22 cellular contexts compared by ENCODE assay signal in the genomic region with DNA sequence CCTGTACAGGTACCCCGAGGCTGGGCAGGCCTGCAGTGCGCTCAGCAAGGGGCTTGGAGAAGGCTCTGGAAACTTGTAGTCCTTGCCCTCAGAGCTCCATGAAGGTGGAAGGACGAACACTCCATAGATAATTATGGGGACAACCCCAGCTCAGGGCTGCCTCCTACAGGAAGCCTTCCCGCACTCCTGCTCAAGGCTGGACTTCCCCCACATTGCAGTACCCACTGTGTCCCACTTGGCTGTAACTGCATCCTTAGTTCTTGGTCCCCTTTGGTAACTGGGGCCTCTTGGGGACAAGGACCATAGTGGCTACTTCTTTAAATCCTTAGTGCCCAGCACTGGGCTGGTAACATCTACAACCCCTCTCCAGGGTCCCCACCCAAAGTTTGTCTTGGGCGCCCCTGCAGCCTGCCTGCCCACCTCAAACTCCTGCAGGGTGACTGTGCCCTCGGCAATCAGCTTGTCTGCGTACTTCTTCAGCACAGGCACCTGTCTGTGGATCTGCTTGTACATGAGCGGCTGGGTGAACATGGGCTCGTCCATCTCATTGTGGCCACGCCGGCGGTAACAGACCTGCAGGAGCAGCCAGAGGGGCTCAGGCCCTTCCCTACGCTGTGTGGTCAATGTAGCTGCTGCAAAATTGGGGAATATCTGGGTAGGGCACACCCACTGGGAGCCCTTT. TPM values are rescaled to one million over a fixed set of nuclear protein-coding genes. Genes with fewer than 3 reads are reported as not detected.
A peak's percentile ranks its signal among the peaks of the same experiment; 100 is the strongest.
DNase-seq lines count a peak whose midpoint lies in the region; ATAC-seq and TF ChIP-seq lines count a peak whose summit lies in the region.
"Had no signal": no experiment of that assay in that cellular context is flagged by ENCODE, and none has a peak within 500 bp of the region (broad histone marks: within the 10 kb centered on the region; RNA-seq: fewer than 3 reads in every experiment).

No MANE protein-coding gene starts in this region.

- no peak for ATAC-seq in HG02885 (IDR thresholded peaks at IDR 0.05; ENCODE audit: poor library complexity, unreplicated experiment)
- ATAC-seq: activated CD8-positive, alpha-beta T cell treated with anti-CD3 and anti-CD28 coated beads for 36 hours; GM12878 had no signal

- in situ Hi-C loops in SK-MEL-5 (cut with HindIII; ENCODE audit: low pct_unique_long_range_greater_than_20kb, low sequenced_read_pairs): no loop called here

- peak; percentile 29 for TF ChIP-seq CTCF in GM12864 (IDR thresholded peaks at IDR 0.05; ENCODE audit: low read depth, low read length, missing control alignments)

- H3K4me3 ChIP-seq in GM12864 (ENCODE audit: low read depth, low read length): no peak overlapping the region
- H3K4me3 ChIP-seq: GM12878, sigmoid colon, SK-N-MC had no signal

- DNase-seq in AG20443 (ENCODE audit: low spot score): peak; percentile 4
- DNase-seq in GM12864 (ENCODE audit: low read depth): no peak
- peak; percentile 7 for DNase-seq in SK-MEL-5 (ENCODE audit: low read depth, low spot score)
- peak; percentile 57 for DNase-seq in iPS-NIHi7 (ENCODE audit: extremely low spot score)
- DNase-seq in nucleus accumbens (lab: John Stamatoyannopoulos, UW): no peak
- no peak for DNase-seq in SIG-M5 (lab: John Stamatoyannopoulos, UW)
- DNase-seq in T-helper 2 cell: no peak
- DNase-seq: activated CD8-positive, alpha-beta T cell treated with anti-CD3 and anti-CD28 coated beads for 36 hours; activated naive CD4-positive, alpha-beta T cell treated with anti-CD3 and anti-CD28 coated beads for 36 hours; activated T-cell treated with anti-CD3 and anti-CD28 coated beads, Interleukin-2, amount 50 U/mL, for 1 hour; amniotic stem cell; C1 segment of cervical spinal cord; mesenchymal stem cell; naive B cell; NCI-H1436 treated with DMSO at 0.1 percent for 48 hours; NCI-H510A; sigmoid colon; substantia nigra; T-helper 9 cell had no signal

RNA-seq across cellular contexts. Expression of gene OGDHL, which starts 17.1 kb away (rescaled TPM):
- total RNA-seq in SK-MEL-5 (2014; rRNA removed; shearing (Covaris generic)): 15.8 and 16.3 TPM in 2 replicates
- 17.9 and 18.1 TPM in 2 replicates for polyA plus RNA-seq in SK-MEL-5 (2015; cell fraction: cytosol; rRNA removed)
- 61.4 and 87.0 TPM in 2 replicates for polyA plus RNA-seq in SK-MEL-5 (2015; cell fraction: nucleus; rRNA removed)

Comparison
In these comparisons a context has a peak if more than half of its experiments do, and no peak if none do; other contexts are left out.
1. DNase-seq: peak in AG20443 (single experiment), SK-MEL-5 (single experiment) and iPS-NIHi7 (single experiment); none in GM12864 (single experiment), nucleus accumbens (0 of 56), SIG-M5 (single experiment) and T-helper 2 cell (0 of 5).